ENCODE assay signal across 9 cellular contexts in genomic region chr1:92623187-92623778, GRCh38.
DNase-seq lines count a peak whose midpoint lies in the region; ATAC-seq and TF ChIP-seq lines count a peak whose summit lies in the region.
"Had no signal": no experiment of that assay in that cellular context is flagged by ENCODE, and none has a peak within 500 bp of the region (broad histone marks: within the 10 kb centered on the region; RNA-seq: fewer than 3 reads in every experiment).

No MANE protein-coding gene starts in this region.

- H4K20me1 ChIP-seq in OCI-LY1 (ENCODE audit: insufficient read depth, low read length): no peaks in the 10 kb centered on the region
- no peaks in the 10 kb centered on the region for H4K20me1 ChIP-seq in fibroblast of lung (ENCODE audit: control insufficient read depth, extremely low read depth, insufficient read depth, low read length)

- H3K36me3 ChIP-seq in OCI-LY1 (ENCODE audit: insufficient read depth, low read length): no peaks in the 10 kb centered on the region
- no peaks in the 10 kb centered on the region for H3K36me3 ChIP-seq in fibroblast of lung (ENCODE audit: control insufficient read depth, insufficient read depth, low read length)

- no peaks in the 10 kb centered on the region for H3K4me1 ChIP-seq in OCI-LY1 (ENCODE audit: insufficient read depth, low read length, severe bottlenecking)
- H3K4me1 ChIP-seq in fibroblast of lung (ENCODE audit: control insufficient read depth, extremely low read depth, insufficient read depth, low read length): no peaks in the 10 kb centered on the region

- no peak overlapping the region for H3K4me3 ChIP-seq in OCI-LY1 (ENCODE audit: low read depth, low read length, poor library complexity, severe bottlenecking)
- H3K4me3 ChIP-seq in fibroblast of lung (replicated peaks in 1 of 4; ENCODE audit: control extremely low read depth in 1 of 4, insufficient read depth in 1 of 4, low read depth in 3 of 4, low read length in 4 of 4): no peak overlapping the region

- 0 out of 2 replicates have a peak, but pooled peaks cover 3% of the 10 kb centered on the region for H3F3A ChIP-seq in OCI-LY1 (ENCODE audit: insufficient read depth, low read length)

- H3K9ac ChIP-seq in OCI-LY1 (ENCODE audit: low read length) (no peak overlapping the region), fibroblast of lung (ENCODE audit: insufficient read depth, low read length) (no peak overlapping the region)

- peaks cover 22% of the 10 kb centered on the region for H3K36me3 Mint-ChIP-seq in type B pancreatic cell

- TF ChIP-seq CTCF in GM12872 (IDR thresholded peaks at IDR 0.05; ENCODE audit: insufficient read depth, low read depth, low read length): peak; percentile 13; the same call in 1 of the 3 replicates
- TF ChIP-seq CTCF in OCI-LY1 (IDR thresholded peaks at IDR 0.05; ENCODE audit: low read length): peak; percentile 61
- TF ChIP-seq CTCF in fibroblast of lung (conservative IDR thresholded peaks at IDR 0.05 in 1 of 2, IDR thresholded peaks at IDR 0.05 in 1 of 2; ENCODE audit: low read depth in 1 of 2, low read length in 2 of 2): peak in 1 of 2 donors; percentile 30
- TF ChIP-seq CTCF in type B pancreatic cell (conservative IDR thresholded peaks at IDR 0.05): peak; percentile 69

- ATAC-seq in GM19467 (IDR thresholded peaks at IDR 0.05; ENCODE audit: unreplicated experiment) (no peak), left cardiac atrium (no peak)

- no peak overlapping the region for H3K4me3 Mint-ChIP-seq in type B pancreatic cell
- H3K4me3 Mint-ChIP-seq: activated naive CD8-positive, alpha-beta T cell treated with anti-CD3 and anti-CD28 coated beads, Interleukin-2, amount 10 ng/mL, durations not matched to agents 7 days and 5 days had no signal

- no peaks in the 10 kb centered on the region for H3K27me3 Mint-ChIP-seq in type B pancreatic cell

- H3K27me3 ChIP-seq in OCI-LY1 (ENCODE audit: insufficient read depth, low read length) (no peaks in the 10 kb centered on the region), fibroblast of lung (ENCODE audit: control insufficient read depth, insufficient read depth, low read length) (no peaks in the 10 kb centered on the region)

- no peak overlapping the region for H3K4me2 ChIP-seq in OCI-LY1 (ENCODE audit: low read length)
- no peak overlapping the region for H3K4me2 ChIP-seq in fibroblast of lung (ENCODE audit: extremely low read depth, insufficient read depth, low read length)

- H3K9me3 Mint-ChIP-seq in type B pancreatic cell: no peaks in the 10 kb centered on the region
- H3K9me3 Mint-ChIP-seq: activated naive CD8-positive, alpha-beta T cell treated with anti-CD3 and anti-CD28 coated beads, Interleukin-2, amount 10 ng/mL, durations not matched to agents 7 days and 5 days had no signal

- no peaks in the 10 kb centered on the region for H3K79me2 ChIP-seq in OCI-LY1 (ENCODE audit: insufficient read depth, low read length)
- H3K79me2 ChIP-seq in fibroblast of lung (ENCODE audit: control insufficient read depth, insufficient read depth, low read length): no peaks in the 10 kb centered on the region

- in situ Hi-C loops in ACHN (cut with HindIII; ENCODE audit: low pct_ligation_motif_present, low pct_unique_long_range_greater_than_20kb, low sequenced_read_pairs): no loop called here

- H3K4me1 Mint-ChIP-seq in type B pancreatic cell (ENCODE audit: unreplicated experiment): no peaks in the 10 kb centered on the region

- DNase-seq in ACHN (peak; percentile 25), fibroblast of lung (ENCODE audit: low read depth in 2 of 2) (peak; percentile 7 to 37), type B pancreatic cell (ENCODE audit: extremely low spot score, unreplicated experiment) (no peak), left cardiac atrium (no peak), NCI-H1436 treated with DMSO at 0.1 percent for 48 hours (lab: John Stamatoyannopoulos, UW) (no peak)
- DNase-seq: activated naive CD8-positive, alpha-beta T cell treated with anti-CD3 and anti-CD28 coated beads, Interleukin-2, amount 10 ng/mL, durations not matched to agents 7 days and 5 days had no signal

- intact Hi-C loops in left cardiac atrium (cut with DNase I): loop anchor here (2.0 to 5.0 kb wide), 2 partner anchors 311 to 312 kb away; no protein-coding TSS in a partner anchor

- H3K27ac ChIP-seq in OCI-LY1 (ENCODE audit: low read depth, low read length, poor library complexity, severe bottlenecking) (no peak overlapping the region), fibroblast of lung (ENCODE audit: insufficient read depth, low read length) (no peak overlapping the region)

- no peaks in the 10 kb centered on the region for H3K9me2 ChIP-seq in OCI-LY1 (ENCODE audit: low read depth, low read length)

- no peak overlapping the region for H3K27ac Mint-ChIP-seq in type B pancreatic cell
- H3K27ac Mint-ChIP-seq: activated naive CD8-positive, alpha-beta T cell treated with anti-CD3 and anti-CD28 coated beads, Interleukin-2, amount 10 ng/mL, durations not matched to agents 7 days and 5 days had no signal

- H3K9me3 ChIP-seq in OCI-LY1 (ENCODE audit: low read length): no peaks in the 10 kb centered on the region
- H3K9me3 ChIP-seq in fibroblast of lung (ENCODE audit: control insufficient read depth, insufficient read depth, low read depth, low read length): no peaks in the 10 kb centered on the region

- H2AFZ ChIP-seq in OCI-LY1 (ENCODE audit: low read length) (no peak overlapping the region), fibroblast of lung (ENCODE audit: low read length) (no peak overlapping the region)

Comparison
In these comparisons a context has a peak if more than half of its experiments do, and no peak if none do; other contexts are left out.
1. DNase-seq: peak in ACHN (single experiment) and fibroblast of lung (2 of 2); none in type B pancreatic cell (single experiment), left cardiac atrium (single experiment) and NCI-H1436 treated with DMSO at 0.1 percent for 48 hours (single experiment).